22 cellular contexts compared by ENCODE assay signal in the genomic region with DNA sequence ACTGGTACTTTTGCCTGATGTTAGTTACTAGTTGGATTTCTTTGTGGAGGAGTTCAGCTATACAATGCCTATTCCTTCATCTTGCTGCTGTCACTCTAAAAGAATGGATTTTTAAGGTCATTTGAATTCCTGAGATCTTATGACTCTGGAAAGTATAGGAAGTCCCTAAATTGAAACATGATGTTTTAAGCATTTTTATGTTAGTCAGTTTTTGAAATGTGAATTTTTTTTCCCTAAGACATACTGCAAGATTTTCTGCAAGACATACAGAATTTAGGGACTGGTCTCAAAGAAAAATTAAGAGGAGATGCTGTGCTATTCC.
"Had no signal": no experiment of that assay in that cellular context is flagged by ENCODE, and none has a peak within 500 bp of the region (broad histone marks: within the 10 kb centered on the region; RNA-seq: fewer than 3 reads in every experiment).

No MANE protein-coding gene starts in this region.

- H3K4me1 Mint-ChIP-seq: naive thymus-derived CD8-positive, alpha-beta T cell; stimulated activated naive B cell treated with anti-CD40 and anti-IgM and Interleukin-4, amounts not matched to agents 10 μg/mL and 1 μg/mL and 100 μg/mL, for 72 hours; stimulated activated naive CD8-positive, alpha-beta T cell treated with anti-CD3 and anti-CD28 coated beads, Interleukin-15, amount 100 ng/mL, for 72 hours had no signal

- H3K36me3 Mint-ChIP-seq: stimulated activated naive B cell treated with anti-CD40 and anti-IgM and Interleukin-4, amounts not matched to agents 10 μg/mL and 1 μg/mL and 100 μg/mL, for 72 hours had no signal

- H3K9me3 ChIP-seq: gastrocnemius medialis, neutrophil, testis, upper lobe of right lung had no signal

- H3K4me3 ChIP-seq: esophagus muscularis mucosa, gastrocnemius medialis, heart right ventricle, mucosa of descending colon, spleen, testis, tibial nerve, upper lobe of right lung had no signal

- DNase-seq: effector memory CD8-positive, alpha-beta T cell; gastrocnemius medialis; heart right ventricle; hypothalamus; kidney glomerular epithelial cell; mucosa of descending colon; naive thymus-derived CD8-positive, alpha-beta T cell; posterior cingulate gyrus; spleen; stimulated activated CD4-positive, alpha-beta T cell treated with anti-CD3 and anti-CD28 coated beads, Interleukin-15, amount 100 ng/mL, for 24 hours; stimulated activated CD4-positive, alpha-beta T cell treated with anti-CD3 and anti-CD28 coated beads, Interleukin-1b, Interleukin-23, amount 100 ng/mL, for 48 hours; stimulated activated CD4-positive, alpha-beta T cell treated with anti-CD3 and anti-CD28 coated beads, Interleukin-4, amount 100 ng/mL, for 24 hours; stimulated activated naive B cell treated with anti-CD40 and anti-IgM and Interleukin-4, amounts not matched to agents 10 μg/mL and 1 μg/mL and 100 μg/mL, for 72 hours; stimulated activated naive CD8-positive, alpha-beta T cell treated with anti-CD3 and anti-CD28 coated beads, Interleukin-15, amount 100 ng/mL, for 72 hours; testis; upper lobe of right lung had no signal

- H3K27me3 ChIP-seq: esophagus muscularis mucosa, gastrocnemius medialis, heart right ventricle, neutrophil, spleen, testis, tibial nerve, upper lobe of right lung had no signal

- ATAC-seq: effector memory CD8-positive, alpha-beta T cell; gastrocnemius medialis; heart right ventricle; mucosa of descending colon; naive thymus-derived CD8-positive, alpha-beta T cell; sciatic nerve; stimulated activated naive CD8-positive, alpha-beta T cell treated with anti-CD3 and anti-CD28 coated beads, Interleukin-15, amount 100 ng/mL, for 72 hours; upper lobe of right lung had no signal

- H3K27me3 Mint-ChIP-seq: dendritic cell treated with granulocyte-macrophage colony-stimulating factor and Interleukin-4, amounts not matched to agents 40 ng/mL and 50 ng/mL, for 4 days; effector memory CD8-positive, alpha-beta T cell; naive thymus-derived CD8-positive, alpha-beta T cell; stimulated activated naive CD8-positive, alpha-beta T cell treated with anti-CD3 and anti-CD28 coated beads, Interleukin-15, amount 100 ng/mL, for 72 hours had no signal

- H3K27ac Mint-ChIP-seq: dendritic cell treated with granulocyte-macrophage colony-stimulating factor and Interleukin-4, amounts not matched to agents 40 ng/mL and 50 ng/mL, for 4 days; effector memory CD8-positive, alpha-beta T cell; naive thymus-derived CD8-positive, alpha-beta T cell; stimulated activated naive B cell treated with anti-CD40 and anti-IgM and Interleukin-4, amounts not matched to agents 10 μg/mL and 1 μg/mL and 100 μg/mL, for 72 hours had no signal

- H3K9me3 Mint-ChIP-seq: stimulated activated naive B cell treated with anti-CD40 and anti-IgM and Interleukin-4, amounts not matched to agents 10 μg/mL and 1 μg/mL and 100 μg/mL, for 72 hours had no signal

- H3K4me3 Mint-ChIP-seq: dendritic cell treated with granulocyte-macrophage colony-stimulating factor and Interleukin-4, amounts not matched to agents 40 ng/mL and 50 ng/mL, for 4 days; effector memory CD8-positive, alpha-beta T cell; naive thymus-derived CD8-positive, alpha-beta T cell; stimulated activated naive B cell treated with anti-CD40 and anti-IgM and Interleukin-4, amounts not matched to agents 10 μg/mL and 1 μg/mL and 100 μg/mL, for 72 hours; stimulated activated naive CD8-positive, alpha-beta T cell treated with anti-CD3 and anti-CD28 coated beads, Interleukin-15, amount 100 ng/mL, for 72 hours had no signal

- H3K36me3 ChIP-seq: esophagus muscularis mucosa, gastrocnemius medialis, heart right ventricle, neutrophil, spleen, tibial nerve, upper lobe of right lung had no signal

- H3K27ac ChIP-seq: epithelial cell of prostate, esophagus muscularis mucosa, gastrocnemius medialis, heart right ventricle, neutrophil, spleen, testis, tibial nerve, upper lobe of right lung had no signal

- H3K4me1 ChIP-seq: gastrocnemius medialis, heart right ventricle, spleen, testis, upper lobe of right lung had no signal
